Comparison of ENCODE assay signal across 14 cellular contexts in the genomic region with DNA sequence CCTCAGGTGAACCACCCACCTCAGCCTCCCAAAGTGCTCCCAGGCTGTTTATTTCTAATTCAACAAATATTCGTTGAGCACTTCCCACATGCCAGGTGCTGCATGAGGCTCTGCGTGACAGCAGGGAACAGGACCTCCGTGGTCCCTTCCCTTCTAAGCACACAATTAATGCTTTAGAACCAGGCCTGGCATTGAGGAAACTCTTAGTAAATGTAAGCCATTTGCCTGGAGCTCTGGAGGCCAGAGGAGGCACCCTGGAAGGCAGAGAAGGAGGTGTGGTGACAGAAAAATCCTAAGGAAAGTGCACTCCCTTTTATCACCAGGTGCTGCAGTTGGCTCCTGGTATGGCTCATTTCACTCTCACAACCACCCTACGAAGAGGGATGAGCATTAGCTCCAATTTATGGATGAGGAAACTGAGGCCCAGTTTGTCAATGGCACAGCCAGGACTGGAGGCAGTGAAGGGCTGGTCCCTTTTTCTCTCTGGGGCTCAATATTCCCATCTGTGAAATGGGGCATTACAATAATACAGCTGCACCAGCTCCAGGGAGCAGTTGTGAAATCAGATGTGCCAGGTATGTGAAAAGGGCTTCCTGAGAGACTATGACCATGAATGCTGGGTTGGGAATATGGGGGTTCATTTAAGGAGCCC. TPM values are rescaled to one million over a fixed set of nuclear protein-coding genes. Genes with fewer than 3 reads are reported as not detected.
DNase-seq lines count a peak whose midpoint lies in the region; ATAC-seq and TF ChIP-seq lines count a peak whose summit lies in the region.
"Had no signal": no experiment of that assay in that cellular context is flagged by ENCODE, and none has a peak within 500 bp of the region (broad histone marks: within the 10 kb centered on the region; RNA-seq: fewer than 3 reads in every experiment).

No MANE protein-coding gene starts in this region.

- ATAC-seq in GM18519 (IDR thresholded peaks at IDR 0.05; ENCODE audit: low FRiP score, unreplicated experiment), result no peak
- no peak for ATAC-seq in GM19035 (IDR thresholded peaks at IDR 0.05; ENCODE audit: unreplicated experiment)

- no peak overlapping the region for H3K4me2 ChIP-seq in MM.1S (ENCODE audit: low read depth, low read length)

- H3K27ac Mint-ChIP-seq in neural crest cell (ENCODE audit: unreplicated experiment), result no peak overlapping the region

- H3K36me3 ChIP-seq in H7 (replicated peaks; ENCODE audit: control insufficient read depth, insufficient read depth, low read length) (no peaks in the 10 kb centered on the region), MM.1S (replicated peaks; ENCODE audit: insufficient read depth, low read length) (no peaks in the 10 kb centered on the region)

- H2AFZ ChIP-seq in MM.1S (ENCODE audit: low read length), result no peak overlapping the region

- H3K4me3 Mint-ChIP-seq in neural crest cell, result no peak overlapping the region

- H3K4me1 Mint-ChIP-seq in neural crest cell, result peaks cover 21% of the 10 kb centered on the region

- no peaks in the 10 kb centered on the region for H3F3A ChIP-seq in MM.1S (ENCODE audit: insufficient read depth, low read length)

- H3K9ac ChIP-seq in MM.1S (ENCODE audit: low read length), result no peak overlapping the region

- H3K9me3 Mint-ChIP-seq in neural crest cell, result no peaks in the 10 kb centered on the region

- peak overlapping the region; percentile 100 for H3K27ac ChIP-seq in 22Rv1
- peak overlapping the region; percentile 64 to 92 for H3K27ac ChIP-seq in coronary artery
- H3K27ac ChIP-seq in MM.1S (ENCODE audit: low read length), result no peak overlapping the region
- H3K27ac ChIP-seq: C4-2B had no signal

- H3K4me1 ChIP-seq in MM.1S (ENCODE audit: low read length), result no peaks in the 10 kb centered on the region

- no peak overlapping the region for H3K4me3 ChIP-seq in H7 (ENCODE audit: insufficient read depth, low read depth, low read length)
- no peak overlapping the region for H3K4me3 ChIP-seq in coronary artery
- H3K4me3 ChIP-seq in MM.1S (ENCODE audit: low read length), result no peak overlapping the region

- H3K27me3 Mint-ChIP-seq in neural crest cell (ENCODE audit: low read depth), result no peaks in the 10 kb centered on the region

- TF ChIP-seq CTCF in 22Rv1 (IDR thresholded peaks at IDR 0.05) (no peak), coronary artery (IDR thresholded peaks at IDR 0.05) (no peak), neural crest cell (conservative IDR thresholded peaks at IDR 0.05) (peak; percentile 15), MM.1S (IDR thresholded peaks at IDR 0.05; ENCODE audit: low read length) (no peak)

- no peaks in the 10 kb centered on the region for H3K36me3 Mint-ChIP-seq in neural crest cell (ENCODE audit: low read depth)

- H3K79me2 ChIP-seq in MM.1S (ENCODE audit: low read length), result no peaks in the 10 kb centered on the region

- no peaks in the 10 kb centered on the region for H3K9me2 ChIP-seq in MM.1S (replicated peaks; ENCODE audit: insufficient read depth, low read length)

- no peaks in the 10 kb centered on the region for H4K20me1 ChIP-seq in MM.1S (ENCODE audit: insufficient read depth, low read length)

- DNase-seq in H7 (peak; percentile 62), coronary artery (ENCODE audit: low spot score) (no peak), neural crest cell (ENCODE audit: low read depth, low spot score) (no peak), midbrain (lab: John Stamatoyannopoulos, UW) (no peak), MM.1S (no peak)
- DNase-seq: activated CD4-positive, alpha-beta T cell treated with anti-CD3 and anti-CD28 coated beads for 1 hour; mammary epithelial cell; NCI-H1105 treated with DMSO at 0.1 percent for 48 hours; stimulated activated CD8-positive, alpha-beta memory T cell treated with anti-CD3 and anti-CD28 coated beads, Interleukin-4, amount 100 ng/mL, for 48 hours had no signal

- no peaks in the 10 kb centered on the region for H3K27me3 ChIP-seq in H7 (ENCODE audit: control insufficient read depth, insufficient read depth, low read length)
- H3K27me3 ChIP-seq in MM.1S (replicated peaks; ENCODE audit: insufficient read depth, low read length), result no peaks in the 10 kb centered on the region

- no peaks in the 10 kb centered on the region for H3K9me3 ChIP-seq in MM.1S (replicated peaks; ENCODE audit: insufficient read depth, low read length)

RNA-seq across cellular contexts. Expression of a gene that starts 8.1 kb away (rescaled TPM):
- 424 and 491 TPM in 2 replicates for total RNA-seq in H7 (2014; rRNA removed; shearing (Covaris generic))
- total RNA-seq in neural crest cell, result 4.3 and 5.8 TPM in 2 replicates

RNA-seq across cellular contexts. Expression of a gene that starts 40.8 kb away (rescaled TPM):
- 0.21 TPM in 1 of 2 replicates, not detected in the other for total RNA-seq in H7 (2014; rRNA removed; shearing (Covaris generic))
- not detected in 2 replicates for total RNA-seq in neural crest cell
- total RNA-seq: cerebellum, mammary epithelial cell had no signal

Comparison
In these comparisons a context has a peak if more than half of its experiments do, and no peak if none do; other contexts are left out.
1. RNA of a gene that starts 8.1 kb away (total RNA-seq): 424 to 491 TPM in H7; 4.3 to 5.8 TPM in neural crest cell; every median in the first group is over 10 times any median in the second.